Comparison of ENCODE assay signal across 26 cellular contexts in the genomic region with DNA sequence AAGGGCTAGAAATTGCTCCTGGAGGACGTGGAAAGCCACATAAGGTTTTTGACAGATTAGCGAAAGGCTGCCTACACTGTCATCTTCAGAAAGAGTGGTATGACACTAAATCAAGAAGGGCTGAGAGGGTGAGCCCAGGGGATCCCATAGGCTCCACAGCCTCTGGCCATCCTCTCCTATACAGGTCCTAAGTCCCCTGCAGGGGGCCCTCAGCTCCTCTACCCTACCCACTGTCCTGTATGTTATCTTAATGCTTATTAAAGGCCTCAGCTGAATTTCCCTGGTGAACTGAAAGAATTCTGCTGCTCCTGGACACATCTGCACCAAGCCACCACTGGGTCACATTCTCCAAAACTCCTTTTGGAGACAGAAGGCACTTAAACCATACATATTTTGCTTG.
"Had no signal": no experiment of that assay in that cellular context is flagged by ENCODE, and none has a peak within 500 bp of the region (broad histone marks: within the 10 kb centered on the region; RNA-seq: fewer than 3 reads in every experiment).

No MANE protein-coding gene starts in this region.

- H3K4me2 ChIP-seq: KMS-11 had no signal

- H3K4me1 ChIP-seq: SJSA1 had no signal

- H3K27ac ChIP-seq: brain microvascular endothelial cell, cardiac muscle cell, KMS-11, SJSA1 had no signal

- H3K27me3 Mint-ChIP-seq: activated CD4-positive, alpha-beta T cell treated with anti-CD3 and anti-CD28 coated beads, Interleukin-2, amount 10 ng/mL, durations not matched to agents 24 days and 14 days; activated CD8-positive, alpha-beta memory T cell treated with anti-CD3 and anti-CD28 coated beads, Interleukin-2, amount 10 ng/mL, durations not matched to agents 7 days and 5 days; activated T-cell treated with anti-CD3 and anti-CD28 coated beads, Interleukin-2, amount 50 U/mL, for 24 hours had no signal

- H3K9me3 Mint-ChIP-seq: activated CD4-positive, alpha-beta T cell treated with anti-CD3 and anti-CD28 coated beads, Interleukin-2, amount 10 ng/mL, durations not matched to agents 24 days and 14 days; activated naive CD4-positive, alpha-beta T cell treated with anti-CD3 and anti-CD28 coated beads, Interleukin-2, amount 50 U/mL, for 72 hours; activated T-cell treated with anti-CD3 and anti-CD28 coated beads, Interleukin-2, amount 50 U/mL, for 24 hours; activated T-helper 1 cell treated with anti-CD3 and anti-CD28 coated beads, Interleukin-12 subunit alpha, Interleukin-12 subunit beta, Interleukin-2, Interleukin-4 antibody, amounts not matched to agents 30 ng/mL and 10 ng/mL and 1 ng/mL, durations not matched to agents 14 hours and 24 hours and 36 hours had no signal

- H3K4me3 ChIP-seq: cardiac muscle cell, MG63, SJSA1 had no signal

- H3K4me3 Mint-ChIP-seq: activated CD4-positive, alpha-beta T cell treated with anti-CD3 and anti-CD28 coated beads, Interleukin-2, amount 10 ng/mL, durations not matched to agents 24 days and 14 days; activated CD8-positive, alpha-beta memory T cell treated with anti-CD3 and anti-CD28 coated beads, Interleukin-2, amount 10 ng/mL, durations not matched to agents 7 days and 5 days; activated T-cell treated with anti-CD3 and anti-CD28 coated beads, Interleukin-2, amount 50 U/mL, for 24 hours; activated T-helper 1 cell treated with anti-CD3 and anti-CD28 coated beads, Interleukin-12 subunit alpha, Interleukin-12 subunit beta, Interleukin-2, Interleukin-4 antibody, amounts not matched to agents 30 ng/mL and 10 ng/mL and 1 ng/mL, durations not matched to agents 14 hours and 24 hours and 36 hours had no signal

- H3K27me3 ChIP-seq: brain microvascular endothelial cell, cardiac muscle cell, MG63, SJSA1 had no signal

- ATAC-seq: activated CD8-positive, alpha-beta memory T cell treated with anti-CD3 and anti-CD28 coated beads, Interleukin-2, amount 10 ng/mL, durations not matched to agents 7 days and 5 days; activated naive CD4-positive, alpha-beta T cell treated with anti-CD3 and anti-CD28 coated beads, Interleukin-2, amount 50 U/mL, for 72 hours; SK-N-SH treated with all-trans-retinoic acid at 6 μM for 48 hours had no signal

- H3K9me3 ChIP-seq: MG63, SJSA1 had no signal

- H3K27ac Mint-ChIP-seq: activated CD4-positive, alpha-beta T cell treated with anti-CD3 and anti-CD28 coated beads, Interleukin-2, amount 10 ng/mL, durations not matched to agents 24 days and 14 days; activated CD8-positive, alpha-beta memory T cell treated with anti-CD3 and anti-CD28 coated beads, Interleukin-2, amount 10 ng/mL, durations not matched to agents 7 days and 5 days; activated T-cell treated with anti-CD3 and anti-CD28 coated beads, Interleukin-2, amount 50 U/mL, for 24 hours; activated T-helper 1 cell treated with anti-CD3 and anti-CD28 coated beads, Interleukin-12 subunit alpha, Interleukin-12 subunit beta, Interleukin-2, Interleukin-4 antibody, amounts not matched to agents 30 ng/mL and 10 ng/mL and 1 ng/mL, durations not matched to agents 14 hours and 24 hours and 36 hours had no signal

- H3K36me3 ChIP-seq: brain microvascular endothelial cell, cardiac muscle cell, MG63 had no signal

- FAIRE-seq: RCC 7860 had no signal

- DNase-seq: activated CD4-positive, alpha-beta T cell treated with anti-CD3 and anti-CD28 coated beads, Interleukin-2, amount 10 ng/mL, durations not matched to agents 24 days and 14 days; activated CD4-positive, alpha-beta T cell treated with anti-CD3 and anti-CD28 coated beads, Interleukin-2, amount 50 U/mL, for 48 hours; activated CD4-positive, CD25-positive, alpha-beta regulatory T cell treated with anti-CD3 and anti-CD28 coated beads, Interleukin-2, amount 50 U/mL, for 72 hours; activated CD8-positive, alpha-beta memory T cell treated with anti-CD3 and anti-CD28 coated beads, Interleukin-2, amount 10 ng/mL, durations not matched to agents 7 days and 5 days; activated effector memory CD4-positive, alpha-beta T cell treated with anti-CD3 and anti-CD28 coated beads, Interleukin-2, amount 50 U/mL, for 16 hours; activated naive CD4-positive, alpha-beta T cell treated with Interleukin-2 at 50 U/mL for 16 hours; activated T-cell treated with anti-CD3 and anti-CD28 coated beads, Interleukin-2, amount 50 U/mL, for 24 hours; brain microvascular endothelial cell; MG63; MV-4-11; NCI-H1092 treated with DMSO at 0.1 percent for 48 hours; NCI-H1417 treated with DMSO at 0.1 percent for 48 hours; NCI-H1694; NCI-H2029; NCI-H2107; NCI-H345; NCI-H510A treated with DMSO at 0.1 percent for 48 hours; SHP77; SW 1271 had no signal

- H3K9ac ChIP-seq: KMS-11 had no signal
